10 cellular contexts compared by ENCODE assay signal in genomic region chr17:5077275-5077674, GRCh38. TPM values are rescaled to one million over a fixed set of nuclear protein-coding genes. Genes with fewer than 3 reads are reported as not detected.
DNase-seq lines count a peak whose midpoint lies in the region; ATAC-seq and TF ChIP-seq lines count a peak whose summit lies in the region.
"Not testable (repeated sequence)": the region's sequence is repeated elsewhere in the genome, so short reads cannot be mapped to it uniquely, and the experiment has no call there.
"Had no signal": no experiment of that assay in that cellular context is flagged by ENCODE, and none has a peak within 500 bp of the region (broad histone marks: within the 10 kb centered on the region; RNA-seq: fewer than 3 reads in every experiment).

No MANE protein-coding gene starts in this region.

- not testable (repeated sequence) for ATAC-seq in CD8-positive, alpha-beta T cell; T-helper 17 cell; central memory CD8-positive, alpha-beta T cell (replicated peaks; ENCODE audit: extremely low read depth, poor library complexity, severe bottlenecking); naive thymus-derived CD8-positive, alpha-beta T cell; stimulated activated naive B cell treated with anti-CD40 and anti-IgM and Interleukin-4, amounts not matched to agents 10 μg/mL and 1 μg/mL and 100 μg/mL, for 72 hours (replicated peaks)

- H3K4me1 ChIP-seq in CD8-positive, alpha-beta T cell (ENCODE audit: insufficient read depth, low read length), result peaks cover 14% of the 10 kb centered on the region
- H3K4me1 ChIP-seq in left ventricle myocardium inferior (peaks cover 40% of the 10 kb centered on the region), vagina (peaks cover 15% of the 10 kb centered on the region)

- not testable (repeated sequence) for DNase-seq in CD8-positive, alpha-beta T cell; T-helper 17 cell; activated T-helper 1 cell treated with anti-CD3 and anti-CD28 coated beads, Interleukin-12 subunit alpha, Interleukin-12 subunit beta, Interleukin-2, Interleukin-4 antibody, amounts not matched to agents 30 ng/mL and 10 ng/mL and 1 ng/mL, durations not matched to agents 14 hours and 24 hours and 36 hours (ENCODE audit: low spot score); central memory CD8-positive, alpha-beta T cell (ENCODE audit: low spot score in 2 of 2); left ventricle myocardium inferior; naive thymus-derived CD8-positive, alpha-beta T cell; stimulated activated naive B cell treated with anti-CD40 and anti-IgM and Interleukin-4, amounts not matched to agents 10 μg/mL and 1 μg/mL and 100 μg/mL, for 72 hours; vagina (ENCODE audit: extremely low spot score in 2 of 2)

- H3K36me3 Mint-ChIP-seq in CD8-positive, alpha-beta T cell, result peaks cover 13% of the 10 kb centered on the region
- not testable (repeated sequence) for H3K36me3 Mint-ChIP-seq in T-helper 17 cell (ENCODE audit: low read depth)
- peaks cover 15% of the 10 kb centered on the region for H3K36me3 Mint-ChIP-seq in activated T-helper 1 cell treated with anti-CD3 and anti-CD28 coated beads, Interleukin-12 subunit alpha, Interleukin-12 subunit beta, Interleukin-2, Interleukin-4 antibody, amounts not matched to agents 30 ng/mL and 10 ng/mL and 1 ng/mL, durations not matched to agents 14 hours and 24 hours and 36 hours (ENCODE audit: low read depth)
- peaks cover 15% of the 10 kb centered on the region for H3K36me3 Mint-ChIP-seq in central memory CD8-positive, alpha-beta T cell (ENCODE audit: insufficient read depth)
- peaks cover 0 to 12% (median 8%) of the 10 kb centered on the region in 3 donors for H3K36me3 Mint-ChIP-seq in naive thymus-derived CD8-positive, alpha-beta T cell
- peaks cover 21 to 22% of the 10 kb centered on the region in 2 donors for H3K36me3 Mint-ChIP-seq in stimulated activated naive B cell treated with anti-CD40 and anti-IgM and Interleukin-4, amounts not matched to agents 10 μg/mL and 1 μg/mL and 100 μg/mL, for 72 hours

- H3K9me3 Mint-ChIP-seq in CD8-positive, alpha-beta T cell; central memory CD8-positive, alpha-beta T cell; naive thymus-derived CD8-positive, alpha-beta T cell; stimulated activated naive B cell treated with anti-CD40 and anti-IgM and Interleukin-4, amounts not matched to agents 10 μg/mL and 1 μg/mL and 100 μg/mL, for 72 hours: not testable (repeated sequence)
- H3K9me3 Mint-ChIP-seq in activated T-helper 1 cell treated with anti-CD3 and anti-CD28 coated beads, Interleukin-12 subunit alpha, Interleukin-12 subunit beta, Interleukin-2, Interleukin-4 antibody, amounts not matched to agents 30 ng/mL and 10 ng/mL and 1 ng/mL, durations not matched to agents 14 hours and 24 hours and 36 hours, result peaks cover 23% of the 10 kb centered on the region

- not testable (repeated sequence) for H3K4me3 ChIP-seq in CD8-positive, alpha-beta T cell (ENCODE audit: low read depth, low read length)
- peak overlapping the region; percentile 99 for H3K4me3 ChIP-seq in left ventricle myocardium inferior
- H3K4me3 ChIP-seq in vagina, result peak overlapping the region; percentile 75 to 96

- peak overlapping the region; percentile 96 for H3K4me3 Mint-ChIP-seq in CD8-positive, alpha-beta T cell
- H3K4me3 Mint-ChIP-seq in T-helper 17 cell, result peak overlapping the region; percentile 96
- H3K4me3 Mint-ChIP-seq in activated T-helper 1 cell treated with anti-CD3 and anti-CD28 coated beads, Interleukin-12 subunit alpha, Interleukin-12 subunit beta, Interleukin-2, Interleukin-4 antibody, amounts not matched to agents 30 ng/mL and 10 ng/mL and 1 ng/mL, durations not matched to agents 14 hours and 24 hours and 36 hours, result peak overlapping the region; percentile 81
- H3K4me3 Mint-ChIP-seq in central memory CD8-positive, alpha-beta T cell, result peak overlapping the region; percentile 93
- peak overlapping the region; percentile 92 to 99 (median 96) for H3K4me3 Mint-ChIP-seq in naive thymus-derived CD8-positive, alpha-beta T cell
- peak overlapping the region; percentile 76 to 85 for H3K4me3 Mint-ChIP-seq in stimulated activated naive B cell treated with anti-CD40 and anti-IgM and Interleukin-4, amounts not matched to agents 10 μg/mL and 1 μg/mL and 100 μg/mL, for 72 hours

- intact Hi-C loops in CD8-positive, alpha-beta T cell (cut with DNase I, micrococcal nuclease), result loop anchor here in 1 of 2 experiments (5.0 kb wide), 1 partner anchor 115 kb away; the partner anchor contains the start of gene ZNF594
- intact Hi-C loops in activated T-helper 1 cell treated with anti-CD3 and anti-CD28 coated beads, Interleukin-12 subunit alpha, Interleukin-12 subunit beta, Interleukin-2, Interleukin-4 antibody, amounts not matched to agents 30 ng/mL and 10 ng/mL and 1 ng/mL, durations not matched to agents 14 hours and 24 hours and 36 hours (cut with micrococcal nuclease), result loop anchor here (5.0 kb wide), 1 partner anchor 45 kb away; no protein-coding TSS in a partner anchor
- intact Hi-C loops in left ventricle myocardium inferior (cut with micrococcal nuclease); vagina (cut with DNase I): not testable (repeated sequence)

- H3K27me3 ChIP-seq in CD8-positive, alpha-beta T cell (ENCODE audit: insufficient read depth, low read length); left ventricle myocardium inferior (ENCODE audit: low read depth); vagina: not testable (repeated sequence)

- peak overlapping the region; percentile 95 for H3K27ac Mint-ChIP-seq in CD8-positive, alpha-beta T cell
- H3K27ac Mint-ChIP-seq in T-helper 17 cell, result peak overlapping the region; percentile 85
- H3K27ac Mint-ChIP-seq in activated T-helper 1 cell treated with anti-CD3 and anti-CD28 coated beads, Interleukin-12 subunit alpha, Interleukin-12 subunit beta, Interleukin-2, Interleukin-4 antibody, amounts not matched to agents 30 ng/mL and 10 ng/mL and 1 ng/mL, durations not matched to agents 14 hours and 24 hours and 36 hours, result peak overlapping the region; percentile 86
- peak overlapping the region; percentile 92 for H3K27ac Mint-ChIP-seq in central memory CD8-positive, alpha-beta T cell (ENCODE audit: low read depth)
- H3K27ac Mint-ChIP-seq in naive thymus-derived CD8-positive, alpha-beta T cell, result peak overlapping the region in 7 of 10 donors; percentile 69 to 98 (median 93)
- H3K27ac Mint-ChIP-seq in stimulated activated naive B cell treated with anti-CD40 and anti-IgM and Interleukin-4, amounts not matched to agents 10 μg/mL and 1 μg/mL and 100 μg/mL, for 72 hours, result peak overlapping the region; percentile 99

- H3K9me3 ChIP-seq in CD8-positive, alpha-beta T cell (ENCODE audit: low read length); T-helper 17 cell (ENCODE audit: control insufficient read depth, low read length, poor library complexity, severe bottlenecking); left ventricle myocardium inferior (replicated peaks); vagina: not testable (repeated sequence)

- not testable (repeated sequence) for TF ChIP-seq CTCF in CD8-positive, alpha-beta T cell (IDR thresholded peaks at IDR 0.05); left ventricle myocardium inferior (IDR thresholded peaks at IDR 0.05; ENCODE audit: borderline replicate concordance); vagina (IDR thresholded peaks at IDR 0.05)

- H3K4me1 Mint-ChIP-seq in CD8-positive, alpha-beta T cell (ENCODE audit: low read depth), result peaks cover 25% of the 10 kb centered on the region
- H3K4me1 Mint-ChIP-seq in T-helper 17 cell, result peaks cover 20% of the 10 kb centered on the region
- peaks cover 17% of the 10 kb centered on the region for H3K4me1 Mint-ChIP-seq in activated T-helper 1 cell treated with anti-CD3 and anti-CD28 coated beads, Interleukin-12 subunit alpha, Interleukin-12 subunit beta, Interleukin-2, Interleukin-4 antibody, amounts not matched to agents 30 ng/mL and 10 ng/mL and 1 ng/mL, durations not matched to agents 14 hours and 24 hours and 36 hours (ENCODE audit: low read depth)
- peaks cover 27% of the 10 kb centered on the region for H3K4me1 Mint-ChIP-seq in central memory CD8-positive, alpha-beta T cell
- peaks cover 17 to 32% (median 29%) of the 10 kb centered on the region in 4 donors for H3K4me1 Mint-ChIP-seq in naive thymus-derived CD8-positive, alpha-beta T cell
- H3K4me1 Mint-ChIP-seq in stimulated activated naive B cell treated with anti-CD40 and anti-IgM and Interleukin-4, amounts not matched to agents 10 μg/mL and 1 μg/mL and 100 μg/mL, for 72 hours, result peaks cover 15 to 43% of the 10 kb centered on the region in 2 donors

- not testable (repeated sequence) for H3K36me3 ChIP-seq in CD8-positive, alpha-beta T cell (ENCODE audit: insufficient read depth, low read length); left ventricle myocardium inferior; vagina

- CTCF ChIA-PET in CD8-positive, alpha-beta T cell (lab: Charles Lee), result not testable (repeated sequence)

- not testable (repeated sequence) for H3K27ac ChIP-seq in CD8-positive, alpha-beta T cell (ENCODE audit: low read depth, low read length); vagina
- peak overlapping the region; percentile 94 for H3K27ac ChIP-seq in left ventricle myocardium inferior (replicated peaks)

- POLR2A ChIA-PET in CD8-positive, alpha-beta T cell (lab: Charles Lee), result interaction anchor here (0.7 kb wide), 1 partner anchor 129 kb away, joined by 3 read pairs; the partner anchor contains the start of gene PFN1
- POLR2A ChIA-PET in naive thymus-derived CD8-positive, alpha-beta T cell (lab: Charles Lee), result interaction anchor here (0.6 to 2.4 kb wide), 3 partner anchors 34 to 129 kb away, joined by 4 to 9 read pairs (median 7); partner anchors contain the start of genes PFN1 and ZNF594

- not testable (repeated sequence) for H3K27me3 Mint-ChIP-seq in CD8-positive, alpha-beta T cell (ENCODE audit: low read depth); T-helper 17 cell; activated T-helper 1 cell treated with anti-CD3 and anti-CD28 coated beads, Interleukin-12 subunit alpha, Interleukin-12 subunit beta, Interleukin-2, Interleukin-4 antibody, amounts not matched to agents 30 ng/mL and 10 ng/mL and 1 ng/mL, durations not matched to agents 14 hours and 24 hours and 36 hours (ENCODE audit: insufficient read depth); central memory CD8-positive, alpha-beta T cell; naive thymus-derived CD8-positive, alpha-beta T cell; stimulated activated naive B cell treated with anti-CD40 and anti-IgM and Interleukin-4, amounts not matched to agents 10 μg/mL and 1 μg/mL and 100 μg/mL, for 72 hours

- not testable (repeated sequence) for TF ChIP-seq POLR2A in vagina (IDR thresholded peaks at IDR 0.05)

RNA-seq across cellular contexts. Expression of gene ZFP3, which starts 1.0 kb away (rescaled TPM):
- 1 to 10 TPM; 2.6 to 2.7 TPM for total RNA-seq in CD8-positive, alpha-beta T cell
- total RNA-seq in T-helper 17 cell (1 to 10 TPM; 2.5 to 3.6 TPM), left ventricle myocardium inferior (11.0 TPM), vagina (3.4 TPM)
- 1.9 and 2.0 TPM in 2 replicates for total RNA-seq in activated T-helper 1 cell treated with anti-CD3 and anti-CD28 coated beads, Interleukin-12 subunit alpha, Interleukin-12 subunit beta, Interleukin-2, Interleukin-4 antibody, amounts not matched to agents 30 ng/mL and 10 ng/mL and 1 ng/mL, durations not matched to agents 14 hours and 24 hours and 36 hours
- total RNA-seq in naive thymus-derived CD8-positive, alpha-beta T cell, result 10 to 100 TPM; 12.6 to 12.7 TPM
- polyA plus RNA-seq in naive thymus-derived CD8-positive, alpha-beta T cell, result 1 to 10 TPM in 2 of 3 donors, under 1 TPM in 1; 0.51 to 2.1 (median 1.6) TPM

RNA-seq across cellular contexts. Expression of gene ZNF232, which starts 34.4 kb away (rescaled TPM):
- 1 to 10 TPM; 5.7 to 6.1 TPM for total RNA-seq in CD8-positive, alpha-beta T cell
- total RNA-seq in T-helper 17 cell, result 1 to 10 TPM; 3.4 to 4.1 TPM
- total RNA-seq in activated T-helper 1 cell treated with anti-CD3 and anti-CD28 coated beads, Interleukin-12 subunit alpha, Interleukin-12 subunit beta, Interleukin-2, Interleukin-4 antibody, amounts not matched to agents 30 ng/mL and 10 ng/mL and 1 ng/mL, durations not matched to agents 14 hours and 24 hours and 36 hours, result 17.3 and 19.3 TPM in 2 replicates
- total RNA-seq in left ventricle myocardium inferior, result 4.1 TPM
- total RNA-seq in naive thymus-derived CD8-positive, alpha-beta T cell, result 10 to 100 TPM; 14.0 to 18.9 TPM
- 1 to 10 TPM; 6.0 to 10.0 (median 7.3) TPM for polyA plus RNA-seq in naive thymus-derived CD8-positive, alpha-beta T cell
- 4.9 TPM for total RNA-seq in vagina

RNA-seq across cellular contexts. Expression of gene USP6, which starts 38.6 kb away (rescaled TPM):
- under 1 TPM; 0.06 to 0.22 TPM for total RNA-seq in CD8-positive, alpha-beta T cell
- total RNA-seq in T-helper 17 cell (under 1 TPM; 0.05 to 0.13 TPM), left ventricle myocardium inferior (0.05 TPM), vagina (0.49 TPM)
- 0.03 and 0.05 TPM in 2 replicates for total RNA-seq in activated T-helper 1 cell treated with anti-CD3 and anti-CD28 coated beads, Interleukin-12 subunit alpha, Interleukin-12 subunit beta, Interleukin-2, Interleukin-4 antibody, amounts not matched to agents 30 ng/mL and 10 ng/mL and 1 ng/mL, durations not matched to agents 14 hours and 24 hours and 36 hours
- total RNA-seq in naive thymus-derived CD8-positive, alpha-beta T cell, result under 1 TPM; 0.33 to 0.39 TPM
- under 1 TPM; 0.02 to 0.06 (median 0.05) TPM for polyA plus RNA-seq in naive thymus-derived CD8-positive, alpha-beta T cell
- total RNA-seq: HT-29 had no signal

RNA-seq across cellular contexts. Expression of gene SLC52A1, which starts 42.0 kb away (rescaled TPM):
- not detected for total RNA-seq in CD8-positive, alpha-beta T cell
- total RNA-seq in T-helper 17 cell (under 1 TPM in 1 of 2 donors, not detected in 1; 0.12 TPM), left ventricle myocardium inferior (not detected), vagina (0.49 TPM)
- total RNA-seq in activated T-helper 1 cell treated with anti-CD3 and anti-CD28 coated beads, Interleukin-12 subunit alpha, Interleukin-12 subunit beta, Interleukin-2, Interleukin-4 antibody, amounts not matched to agents 30 ng/mL and 10 ng/mL and 1 ng/mL, durations not matched to agents 14 hours and 24 hours and 36 hours, result 0.20 and 0.23 TPM in 2 replicates
- total RNA-seq in naive thymus-derived CD8-positive, alpha-beta T cell, result under 1 TPM in 1 of 2 experiments, not detected in 1; 0.25 TPM
- not detected for polyA plus RNA-seq in naive thymus-derived CD8-positive, alpha-beta T cell
- total RNA-seq: cerebellum, HT-29 had no signal
